ENCODE assay signal across 1 cellular context in genomic region chr20:346033-346639, GRCh38.
TF ChIP-seq lines count a peak whose summit lies in the region.

No MANE protein-coding gene starts in this region.

TF ChIP-seq in SK-N-SH treated with all-trans-retinoic acid at 6 μM for 48 hours, 23 proteins besides CTCF, POLR2A, EP300 and RAD21 (continued from another document):
- TF ChIP-seq TCF4 (CRISPR knock-in tag; IDR thresholded peaks at IDR 0.05; ENCODE audit: borderline replicate concordance) (no peak), ESRRG (CRISPR knock-in tag; IDR thresholded peaks at IDR 0.05) (no peak), ZC3H10 (CRISPR knock-in tag; IDR thresholded peaks at IDR 0.05) (no peak), CSRNP3 (CRISPR knock-in tag; IDR thresholded peaks at IDR 0.05) (no peak), CSDC2 (CRISPR knock-in tag; IDR thresholded peaks at IDR 0.05) (no peak), CREB5 (CRISPR knock-in tag; IDR thresholded peaks at IDR 0.05; ENCODE audit: low read depth) (no peak)
TF ChIP-seq in SK-N-SH treated with all-trans-retinoic acid at 6 μM for 48 hours: peak in this region for 0.
